Comparison of ENCODE assay signal across 22 cellular contexts in the genomic region with DNA sequence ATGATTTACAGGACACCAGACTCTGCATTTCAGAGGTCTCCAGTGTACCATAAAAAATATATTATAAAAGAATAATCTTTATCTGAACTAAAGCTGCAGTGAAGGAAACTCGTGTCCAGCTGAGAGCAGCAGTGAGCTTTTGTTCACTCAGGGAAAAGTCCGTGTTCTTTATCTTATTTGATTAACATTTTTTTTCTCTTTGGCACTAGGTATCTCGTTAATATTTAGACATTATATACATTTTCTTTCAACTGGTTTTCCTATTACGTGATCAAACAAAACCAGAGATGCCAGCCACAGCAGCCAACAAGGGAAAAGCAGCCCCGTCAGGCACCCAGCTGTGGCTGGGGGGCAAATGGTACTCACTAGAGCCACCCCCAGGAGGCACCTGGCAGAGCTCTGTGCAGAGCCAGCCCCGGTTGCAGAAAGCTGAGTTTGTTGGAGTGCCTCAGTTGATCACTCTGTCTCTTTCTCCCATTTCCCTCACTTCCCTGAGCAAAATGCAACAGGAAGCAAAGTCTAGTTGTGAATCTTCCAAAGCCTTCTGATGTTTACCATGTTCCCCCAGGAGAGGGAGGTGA. TPM values are rescaled to one million over a fixed set of nuclear protein-coding genes. Genes with fewer than 3 reads are reported as not detected.
DNase-seq lines count a peak whose midpoint lies in the region; ATAC-seq and TF ChIP-seq lines count a peak whose summit lies in the region.
"Had no signal": no experiment of that assay in that cellular context is flagged by ENCODE, and none has a peak within 500 bp of the region (broad histone marks: within the 10 kb centered on the region; RNA-seq: fewer than 3 reads in every experiment).

No MANE protein-coding gene starts in this region.

- peaks cover 9% of the 10 kb centered on the region for H3K4me1 ChIP-seq in iPS-15b (ENCODE audit: control insufficient read depth, insufficient read depth, low read length)
- no peaks in the 10 kb centered on the region for H3K4me1 ChIP-seq in naive thymus-derived CD4-positive, alpha-beta T cell (ENCODE audit: control insufficient read depth in 2 of 2, insufficient read depth in 2 of 2, low read length in 2 of 2)

- DNase-seq in DMS 273 (lab: John Stamatoyannopoulos, UW; ENCODE audit: unreplicated experiment) (peak; percentile 2), DMS 273 treated with DMSO at 0.1 percent for 48 hours (lab: John Stamatoyannopoulos, UW) (no peak), WERI-Rb-1 (no peak), retina (peak; percentile 30), middle frontal gyrus (ENCODE audit: extremely low spot score, low spot score) (no peak), amygdala (lab: John Stamatoyannopoulos, UW) (no peak)
- no peak for DNase-seq in naive thymus-derived CD4-positive, alpha-beta T cell
- DNase-seq: 8988T; activated CD8-positive, alpha-beta T cell treated with anti-CD3 and anti-CD28 coated beads for 36 hours; activated T-cell treated with anti-CD3 and anti-CD28 coated beads, Interleukin-2, amount 50 U/mL, for 72 hours; islet precursor cell; natural killer cell; NCI-H187; stimulated activated CD4-positive, alpha-beta T cell treated with anti-CD3 and anti-CD28 coated beads, Interleukin-12 subunit alpha, Interleukin-12 subunit beta, amount 100 ng/mL, for 4 hours; tibial artery had no signal

- peaks cover 61 to 79% (median 64%) of the 10 kb centered on the region in 5 donors for H3K27me3 Mint-ChIP-seq in naive thymus-derived CD4-positive, alpha-beta T cell

- intact Hi-C loops in naive thymus-derived CD4-positive, alpha-beta T cell (cut with micrococcal nuclease), result no loop called here

- POLR2A ChIA-PET in naive thymus-derived CD4-positive, alpha-beta T cell (lab: Charles Lee), result no interaction called here

- no peaks in the 10 kb centered on the region for H3K36me3 Mint-ChIP-seq in naive thymus-derived CD4-positive, alpha-beta T cell
- H3K36me3 Mint-ChIP-seq: natural killer cell had no signal

- H3K27ac ChIP-seq in WERI-Rb-1, result no peak overlapping the region; the same call in 1 of the 2 replicates
- H3K27ac ChIP-seq in naive thymus-derived CD4-positive, alpha-beta T cell (ENCODE audit: low read depth, low read length), result no peak overlapping the region
- H3K27ac ChIP-seq: BLaER1, esophagus muscularis mucosa, tibial artery had no signal

- peaks cover 0 to 1% (median 0%) of the 10 kb centered on the region in 11 donors for H3K9me3 Mint-ChIP-seq in naive thymus-derived CD4-positive, alpha-beta T cell
- H3K9me3 Mint-ChIP-seq: activated CD8-positive, alpha-beta T cell treated with anti-CD3 and anti-CD28 coated beads for 36 hours; activated T-cell treated with anti-CD3 and anti-CD28 coated beads, Interleukin-2, amount 50 U/mL, for 72 hours; natural killer cell had no signal

- peak overlapping the region in 4 of 10 donors; percentile 6 to 81 (median 46) for H3K4me3 Mint-ChIP-seq in naive thymus-derived CD4-positive, alpha-beta T cell
- H3K4me3 Mint-ChIP-seq: activated CD8-positive, alpha-beta T cell treated with anti-CD3 and anti-CD28 coated beads for 36 hours; natural killer cell had no signal

- H3K27ac Mint-ChIP-seq in naive thymus-derived CD4-positive, alpha-beta T cell, result no peak overlapping the region
- H3K27ac Mint-ChIP-seq: activated CD8-positive, alpha-beta T cell treated with anti-CD3 and anti-CD28 coated beads for 36 hours; activated T-cell treated with anti-CD3 and anti-CD28 coated beads, Interleukin-2, amount 50 U/mL, for 72 hours; natural killer cell had no signal

- peak; percentile 49 for TF ChIP-seq CTCF in WERI-Rb-1 (IDR thresholded peaks at IDR 0.05; ENCODE audit: low read depth, low read length)

- H3K27me3 ChIP-seq in WERI-Rb-1 (ENCODE audit: insufficient read depth, low read depth, severe bottlenecking), result no peaks in the 10 kb centered on the region
- peaks cover 35% of the 10 kb centered on the region for H3K27me3 ChIP-seq in iPS-15b (ENCODE audit: control insufficient read depth, insufficient read depth, low read length)
- no peaks in the 10 kb centered on the region for H3K27me3 ChIP-seq in naive thymus-derived CD4-positive, alpha-beta T cell (ENCODE audit: control insufficient read depth in 2 of 2, insufficient read depth in 2 of 2, low read length in 2 of 2)

- CTCF ChIA-PET in naive thymus-derived CD4-positive, alpha-beta T cell (lab: Charles Lee), result no interaction called here

- H3K36me3 ChIP-seq in WERI-Rb-1 (peaks cover 20% of the 10 kb centered on the region), iPS-15b (ENCODE audit: control insufficient read depth, insufficient read depth, low read length) (no peaks in the 10 kb centered on the region)
- H3K36me3 ChIP-seq in naive thymus-derived CD4-positive, alpha-beta T cell (ENCODE audit: control insufficient read depth in 2 of 3, insufficient read depth in 3 of 3, low read length in 3 of 3), result no peaks in the 10 kb centered on the region
- H3K36me3 ChIP-seq: BLaER1, esophagus muscularis mucosa, tibial artery had no signal

- no peak overlapping the region for H3K9ac ChIP-seq in iPS-15b (ENCODE audit: low read depth, low read length)
- H3K9ac ChIP-seq: BLaER1 had no signal

- H3K9me3 ChIP-seq in WERI-Rb-1 (ENCODE audit: severe bottlenecking) (no peaks in the 10 kb centered on the region), iPS-15b (ENCODE audit: control insufficient read depth, insufficient read depth, low read length) (no peaks in the 10 kb centered on the region)
- no peaks in the 10 kb centered on the region for H3K9me3 ChIP-seq in naive thymus-derived CD4-positive, alpha-beta T cell (ENCODE audit: control insufficient read depth in 2 of 3, low read length in 3 of 3)
- H3K9me3 ChIP-seq: BLaER1, esophagus muscularis mucosa, tibial artery had no signal

- H3K4me3 ChIP-seq in WERI-Rb-1 (ENCODE audit: low read depth, low read length) (no peak overlapping the region), iPS-15b (ENCODE audit: low read depth, low read length) (peak overlapping the region; percentile 80)
- no peak overlapping the region for H3K4me3 ChIP-seq in naive thymus-derived CD4-positive, alpha-beta T cell (ENCODE audit: low read length)
- H3K4me3 ChIP-seq: lung, tibial artery had no signal

- no peak for ATAC-seq in naive thymus-derived CD4-positive, alpha-beta T cell
- ATAC-seq: activated CD8-positive, alpha-beta T cell treated with anti-CD3 and anti-CD28 coated beads for 36 hours; activated T-cell treated with anti-CD3 and anti-CD28 coated beads, Interleukin-2, amount 50 U/mL, for 72 hours; natural killer cell; Right ventricle myocardium inferior had no signal

- peaks cover 0 to 16% (median 10%) of the 10 kb centered on the region in 7 donors for H3K4me1 Mint-ChIP-seq in naive thymus-derived CD4-positive, alpha-beta T cell

RNA-seq across cellular contexts. Expression of a gene that starts 1.1 kb away (rescaled TPM):
- total RNA-seq in naive thymus-derived CD4-positive, alpha-beta T cell, result not detected
- not detected for polyA plus RNA-seq in naive thymus-derived CD4-positive, alpha-beta T cell
- total RNA-seq: activated CD8-positive, alpha-beta T cell treated with anti-CD3 and anti-CD28 coated beads for 36 hours; activated T-cell treated with anti-CD3 and anti-CD28 coated beads, Interleukin-2, amount 50 U/mL, for 72 hours; dermis microvascular lymphatic vessel endothelial cell; esophagus muscularis mucosa; MCF 10A; natural killer cell; Right ventricle myocardium inferior had no signal
- polyA plus RNA-seq: lung had no signal

Comparison
In these comparisons a context has a peak if more than half of its experiments do, and no peak if none do; other contexts are left out.
1. DNase-seq: peak in DMS 273 (single experiment) and retina (single experiment); none in DMS 273 treated with DMSO at 0.1 percent for 48 hours (single experiment), WERI-Rb-1 (single experiment), middle frontal gyrus (single experiment), naive thymus-derived CD4-positive, alpha-beta T cell (0 of 9) and amygdala (0 of 56).